8 cellular contexts compared by ENCODE assay signal in the genomic region with DNA sequence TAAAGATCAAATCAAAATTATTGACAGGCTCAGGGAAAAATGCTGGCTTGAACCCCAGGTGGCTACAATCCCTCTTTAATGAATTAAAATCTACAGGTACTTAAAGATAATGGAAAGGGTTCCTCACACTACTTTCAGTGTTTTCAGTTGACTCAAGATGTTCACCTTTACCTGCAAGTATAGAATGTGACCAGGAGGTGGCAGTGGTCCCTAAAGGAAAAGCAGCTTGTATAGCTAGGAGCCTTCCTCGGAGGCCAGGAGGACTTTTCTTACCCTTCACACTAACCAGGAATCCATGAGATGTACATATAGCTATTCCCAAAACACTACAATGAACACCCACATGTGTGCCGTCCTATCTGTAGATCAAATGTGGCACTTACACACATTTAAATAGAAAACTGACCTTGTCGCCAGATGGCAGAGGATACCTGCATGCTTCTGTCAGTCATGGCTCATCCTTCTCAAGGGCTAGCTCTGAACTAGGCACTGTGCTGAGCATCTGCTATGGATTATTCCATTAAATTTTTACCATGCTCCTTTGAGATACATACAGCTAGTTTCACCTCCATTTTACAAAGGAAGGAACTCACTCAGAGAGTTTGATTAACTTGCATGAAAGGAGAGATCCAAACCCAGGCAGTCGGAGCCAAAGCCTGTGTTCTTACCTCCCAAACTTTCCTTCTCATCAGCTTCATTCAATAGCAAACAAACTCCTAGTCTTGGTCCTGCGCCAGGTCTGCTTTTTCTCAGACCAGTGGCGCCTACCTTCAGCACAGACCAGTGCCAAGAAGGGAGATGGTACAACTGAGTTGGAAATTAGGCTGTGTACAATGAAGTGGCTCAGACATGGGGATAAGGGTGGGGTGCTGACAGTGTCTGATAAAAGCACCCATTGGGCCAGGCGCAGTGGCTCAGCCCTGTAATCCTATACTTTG. TPM values are rescaled to one million over a fixed set of nuclear protein-coding genes. Genes with fewer than 3 reads are reported as not detected.
DNase-seq lines count a peak whose midpoint lies in the region; ATAC-seq and TF ChIP-seq lines count a peak whose summit lies in the region.

No MANE protein-coding gene starts in this region.

- DNase-seq in NCI-H526 treated with DMSO at 0.1 percent for 48 hours (lab: John Stamatoyannopoulos, UW) (peak; percentile 15), erythroblast (lab: John Stamatoyannopoulos, UW) (peak; percentile 72 to 85), myocyte (ENCODE audit: low read depth) (peak; percentile 75), stromal cell of bone marrow (ENCODE audit: low read depth) (peak; percentile 50)
- DNase-seq in activated CD4-positive, alpha-beta memory T cell treated with anti-CD3 and anti-CD28 coated beads for 36 hours, result peak; percentile 67

- H3K27ac ChIP-seq in C4-2B, result no peak overlapping the region

- intact Hi-C loops in activated CD4-positive, alpha-beta memory T cell treated with anti-CD3 and anti-CD28 coated beads for 36 hours (cut with micrococcal nuclease), result loop anchor here (1.0 to 2.0 kb wide), 3 partner anchors 33 to 1116 kb away; no protein-coding TSS in a partner anchor

- H3K4me3 Mint-ChIP-seq in activated CD4-positive, alpha-beta memory T cell treated with anti-CD3 and anti-CD28 coated beads for 36 hours, result no peak overlapping the region

- no peaks in the 10 kb centered on the region for H3K4me1 Mint-ChIP-seq in activated CD4-positive, alpha-beta memory T cell treated with anti-CD3 and anti-CD28 coated beads for 36 hours (ENCODE audit: low read depth)

- CTCF ChIA-PET in activated CD4-positive, alpha-beta memory T cell treated with anti-CD3 and anti-CD28 coated beads for 36 hours (lab: Charles Lee), result interaction anchor here (0.5 to 5.2 kb wide), 30 partner anchors 11 to 1118 kb away, joined by 3 to 33 read pairs (median 4); no protein-coding TSS in a partner anchor

- H3K27ac Mint-ChIP-seq in activated CD4-positive, alpha-beta memory T cell treated with anti-CD3 and anti-CD28 coated beads for 36 hours, result no peak overlapping the region

- peak; percentile 87 for TF ChIP-seq CTCF in C4-2B (conservative IDR thresholded peaks at IDR 0.05)

- no peaks in the 10 kb centered on the region for H3K27me3 Mint-ChIP-seq in activated CD4-positive, alpha-beta memory T cell treated with anti-CD3 and anti-CD28 coated beads for 36 hours

- POLR2A ChIA-PET in activated CD4-positive, alpha-beta memory T cell treated with anti-CD3 and anti-CD28 coated beads for 36 hours (lab: Charles Lee), result interaction anchor here (0.6 kb wide), 1 partner anchor 122 kb away, joined by 3 read pairs; no protein-coding TSS in a partner anchor

- TF ChIP-seq POLR2A in erythroblast (IDR thresholded peaks at IDR 0.05; ENCODE audit: low read length), result no peak

- H3K9me3 Mint-ChIP-seq in activated CD4-positive, alpha-beta memory T cell treated with anti-CD3 and anti-CD28 coated beads for 36 hours, result peaks cover 8% of the 10 kb centered on the region

- H3K36me3 Mint-ChIP-seq in activated CD4-positive, alpha-beta memory T cell treated with anti-CD3 and anti-CD28 coated beads for 36 hours, result no peaks in the 10 kb centered on the region

- ATAC-seq in GM18909 (IDR thresholded peaks at IDR 0.05; ENCODE audit: poor library complexity, unreplicated experiment), result peak; percentile 81
- peak; percentile 88 for ATAC-seq in HG03342 (IDR thresholded peaks at IDR 0.05; ENCODE audit: unreplicated experiment)

RNA-seq across cellular contexts. Expression of gene C9orf152, which starts 24.5 kb away (rescaled TPM):
- not detected for total RNA-seq in activated CD4-positive, alpha-beta memory T cell treated with anti-CD3 and anti-CD28 coated beads for 36 hours
- total RNA-seq in myocyte, result not detected in 2 replicates
- 0.21 TPM for polyA plus RNA-seq in myocyte (2012)

Comparison
In these comparisons a context has a peak if more than half of its experiments do, and no peak if none do; other contexts are left out.
1. DNase-seq: peak in every context shown above with its lines; median percentile 78 in erythroblast; 75 in myocyte; 67 in activated CD4-positive, alpha-beta memory T cell treated with anti-CD3 and anti-CD28 coated beads for 36 hours; 50 in stromal cell of bone marrow; 15 in NCI-H526 treated with DMSO at 0.1 percent for 48 hours.